In genomic region chr10:9219860-9220259, GRCh38 we compare ENCODE assay signal across 17 cellular contexts.
"Had no signal": no experiment of that assay in that cellular context is flagged by ENCODE, and none has a peak within 500 bp of the region (broad histone marks: within the 10 kb centered on the region; RNA-seq: fewer than 3 reads in every experiment).

No MANE protein-coding gene starts in this region.

- H3K36me3 ChIP-seq: neutrophil, pancreas, right lobe of liver, thoracic aorta, tibial nerve, upper lobe of right lung, uterus had no signal

- DNase-seq: dorsolateral prefrontal cortex; effector CD4-positive, alpha-beta T cell; mucosa of descending colon; naive B cell; pancreas; right lobe of liver; small intestine; stimulated activated CD4-positive, alpha-beta T cell treated with anti-CD3 and anti-CD28 coated beads, Interleukin-15, amount 100 ng/mL, for 24 hours; stimulated activated CD4-positive, alpha-beta T cell treated with anti-CD3 and anti-CD28 coated beads, Interleukin-2, amount 100 ng/mL, for 48 hours; stimulated activated naive B cell treated with anti-CD40 and anti-IgM and Interleukin-4, amounts not matched to agents 10 μg/mL and 1 μg/mL and 100 μg/mL, for 72 hours; upper lobe of right lung; uterus had no signal

- H3K4me3 ChIP-seq: dorsolateral prefrontal cortex, lung, mucosa of descending colon, pancreas, right lobe of liver, thoracic aorta, tibial nerve, upper lobe of right lung, uterus had no signal

- H3K4me1 ChIP-seq: pancreas, right lobe of liver, tibial nerve, upper lobe of right lung, uterus had no signal

- H3K27ac ChIP-seq: dorsolateral prefrontal cortex, neutrophil, pancreas, right lobe of liver, thoracic aorta, tibial nerve, upper lobe of right lung, uterus had no signal

- H3K9me3 ChIP-seq: mucosa of descending colon, neutrophil, pancreas, right lobe of liver, thoracic aorta, tibial nerve, upper lobe of right lung, uterus had no signal

- ATAC-seq: mucosa of descending colon; natural killer cell treated with Interleukin-12 subunit alpha and Interleukin-12 subunit beta and Interleukin-15 and Interleukin-18, amount 100 ng/mL, for 72 hours; pancreas; right lobe of liver; stimulated activated naive B cell treated with anti-CD40 and anti-IgM and Interleukin-4, amounts not matched to agents 10 μg/mL and 1 μg/mL and 100 μg/mL, for 72 hours; upper lobe of right lung had no signal

- H3K27me3 ChIP-seq: pancreas, right lobe of liver, tibial nerve, uterus had no signal
